9 cellular contexts compared by ENCODE assay signal in genomic region chr11:118635237-118635591, GRCh38. TPM values are rescaled to one million over a fixed set of nuclear protein-coding genes. Genes with fewer than 3 reads are reported as not detected.
DNase-seq lines count a peak whose midpoint lies in the region; ATAC-seq and TF ChIP-seq lines count a peak whose summit lies in the region.
"Had no signal": no experiment of that assay in that cellular context is flagged by ENCODE, and none has a peak within 500 bp of the region (broad histone marks: within the 10 kb centered on the region; RNA-seq: fewer than 3 reads in every experiment).

No MANE protein-coding gene starts in this region.

- H3K4me3 Mint-ChIP-seq in CD8-positive, alpha-beta T cell = no peak overlapping the region
- H3K4me3 Mint-ChIP-seq: T-cell had no signal

- POLR2A ChIA-PET in CD8-positive, alpha-beta T cell (lab: Charles Lee) = no interaction called here

- H3K9me3 ChIP-seq in HUES64 (ENCODE audit: insufficient read depth, low read depth, low read length) (no peaks in the 10 kb centered on the region), liver (ENCODE audit: control insufficient read depth in 4 of 4, low read length in 3 of 4) (no peaks in the 10 kb centered on the region)
- no peaks in the 10 kb centered on the region for H3K9me3 ChIP-seq in CD8-positive, alpha-beta T cell (ENCODE audit: low read length)

- peaks cover 55% of the 10 kb centered on the region for H3K36me3 ChIP-seq in HUES64 (ENCODE audit: insufficient read depth, low read length)
- H3K36me3 ChIP-seq in liver (ENCODE audit: control insufficient read depth in 4 of 4, insufficient read depth in 3 of 4, low read depth in 1 of 4, low read length in 3 of 4) = no peaks in the 10 kb centered on the region
- H3K36me3 ChIP-seq in CD8-positive, alpha-beta T cell (ENCODE audit: insufficient read depth, low read length) = no peaks in the 10 kb centered on the region

- H3K4me3 ChIP-seq in HUES64 (ENCODE audit: low read length) (peak overlapping the region; percentile 62), liver (ENCODE audit: low read depth in 1 of 3, low read length in 3 of 3) (peak overlapping the region; percentile 9 to 34 (median 12))
- H3K4me3 ChIP-seq in CD8-positive, alpha-beta T cell (ENCODE audit: low read depth, low read length) = no peak overlapping the region

- TF ChIP-seq CTCF in liver (IDR thresholded peaks at IDR 0.05; ENCODE audit: low read depth, low read length, missing input control) = no peak
- TF ChIP-seq CTCF in CD8-positive, alpha-beta T cell (IDR thresholded peaks at IDR 0.05) = no peak

- WGBS in HUES64 = 5% methylated on average over 15 of the region's 15 CpGs
- WGBS in liver = 43% methylated on average over 15 of the region's 15 CpGs

- TF ChIP-seq RAD21 in liver (IDR thresholded peaks at IDR 0.05) = no peak

- CTCF ChIA-PET in CD8-positive, alpha-beta T cell (lab: Charles Lee) = interaction anchor here (1.2 to 1.8 kb wide), 3 partner anchors 24 to 55 kb away, joined by 3 to 6 read pairs (median 4); no protein-coding TSS in a partner anchor

- ATAC-seq in CD8-positive, alpha-beta T cell = no peak

- H3K27me3 ChIP-seq in HUES64 (ENCODE audit: insufficient read depth, low read length) (no peaks in the 10 kb centered on the region), liver (ENCODE audit: control insufficient read depth in 4 of 4, insufficient read depth in 4 of 4, low read length in 3 of 4) (no peaks in the 10 kb centered on the region)
- H3K27me3 ChIP-seq in CD8-positive, alpha-beta T cell (ENCODE audit: insufficient read depth, low read length) = no peaks in the 10 kb centered on the region

- intact Hi-C loops in CD8-positive, alpha-beta T cell (cut with DNase I, micrococcal nuclease) = no loop called here

- peaks cover 20% of the 10 kb centered on the region for H3K4me1 ChIP-seq in HUES64 (ENCODE audit: insufficient read depth, low read length)
- peaks cover 0 to 15% (median 9%) of the 10 kb centered on the region in 4 donors for H3K4me1 ChIP-seq in liver (ENCODE audit: control insufficient read depth in 4 of 4, insufficient read depth in 4 of 4, low read length in 3 of 4)
- no peaks in the 10 kb centered on the region for H3K4me1 ChIP-seq in CD8-positive, alpha-beta T cell (ENCODE audit: insufficient read depth, low read length)

- no peaks in the 10 kb centered on the region for H3K36me3 Mint-ChIP-seq in CD8-positive, alpha-beta T cell
- H3K36me3 Mint-ChIP-seq: T-cell had no signal

- H3K27ac Mint-ChIP-seq in CD8-positive, alpha-beta T cell = no peak overlapping the region
- H3K27ac Mint-ChIP-seq: T-cell had no signal

- peaks cover 4% of the 10 kb centered on the region for H3K4me1 Mint-ChIP-seq in CD8-positive, alpha-beta T cell (ENCODE audit: low read depth)

- H3K9ac ChIP-seq in HUES64 (ENCODE audit: low read depth, low read length) (peak overlapping the region; percentile 83), liver (ENCODE audit: low read depth in 1 of 2, low read length in 2 of 2) (no peak overlapping the region)

- no peaks in the 10 kb centered on the region for H3K9me3 Mint-ChIP-seq in CD8-positive, alpha-beta T cell
- H3K9me3 Mint-ChIP-seq: T-cell had no signal

- DNase-seq in NCI-H2081 treated with DMSO at 0.1 percent for 48 hours (lab: John Stamatoyannopoulos, UW) (no peak), middle frontal gyrus (ENCODE audit: extremely low spot score, low spot score) (no peak)
- DNase-seq in CD8-positive, alpha-beta T cell = no peak
- DNase-seq: NCI-H187 treated with DMSO at 0.1 percent for 48 hours had no signal

- H3K27ac ChIP-seq in HUES64 (ENCODE audit: low read depth, low read length) (peak overlapping the region; percentile 79), cingulate gyrus (ENCODE audit: low read depth, low read length) (peak overlapping the region; percentile 88), liver (ENCODE audit: low read depth in 1 of 2, low read length in 2 of 2) (peak overlapping the region; percentile 20 to 22), temporal lobe (ENCODE audit: low read depth, low read length) (peak overlapping the region; percentile 67)
- H3K27ac ChIP-seq in CD8-positive, alpha-beta T cell (ENCODE audit: low read depth, low read length) = no peak overlapping the region

- no peaks in the 10 kb centered on the region for H3K27me3 Mint-ChIP-seq in CD8-positive, alpha-beta T cell (ENCODE audit: low read depth)

TF ChIP-seq in liver, 16 proteins besides CTCF, POLR2A, EP300 and RAD21:
- TF ChIP-seq HNF4G (IDR thresholded peaks at IDR 0.05) (no peak), ATF3 (IDR thresholded peaks at IDR 0.05) (no peak), JUND (IDR thresholded peaks at IDR 0.05) (no peak), FOXA2 (IDR thresholded peaks at IDR 0.05) (no peak), SP1 (IDR thresholded peaks at IDR 0.05) (no peak), NR2F2 (IDR thresholded peaks at IDR 0.05) (no peak), HNF4A (conservative IDR thresholded peaks at IDR 0.05) (no peak), YY1 (IDR thresholded peaks at IDR 0.05) (no peak), FOXA1 (IDR thresholded peaks at IDR 0.05) (no peak), EGR1 (IDR thresholded peaks at IDR 0.05; ENCODE audit: low read depth in 2 of 2) (no peak), RXRA (IDR thresholded peaks at IDR 0.05) (no peak), TAF1 (conservative IDR thresholded peaks at IDR 0.05) (no peak)
- TF ChIP-seq, protein P1, sequence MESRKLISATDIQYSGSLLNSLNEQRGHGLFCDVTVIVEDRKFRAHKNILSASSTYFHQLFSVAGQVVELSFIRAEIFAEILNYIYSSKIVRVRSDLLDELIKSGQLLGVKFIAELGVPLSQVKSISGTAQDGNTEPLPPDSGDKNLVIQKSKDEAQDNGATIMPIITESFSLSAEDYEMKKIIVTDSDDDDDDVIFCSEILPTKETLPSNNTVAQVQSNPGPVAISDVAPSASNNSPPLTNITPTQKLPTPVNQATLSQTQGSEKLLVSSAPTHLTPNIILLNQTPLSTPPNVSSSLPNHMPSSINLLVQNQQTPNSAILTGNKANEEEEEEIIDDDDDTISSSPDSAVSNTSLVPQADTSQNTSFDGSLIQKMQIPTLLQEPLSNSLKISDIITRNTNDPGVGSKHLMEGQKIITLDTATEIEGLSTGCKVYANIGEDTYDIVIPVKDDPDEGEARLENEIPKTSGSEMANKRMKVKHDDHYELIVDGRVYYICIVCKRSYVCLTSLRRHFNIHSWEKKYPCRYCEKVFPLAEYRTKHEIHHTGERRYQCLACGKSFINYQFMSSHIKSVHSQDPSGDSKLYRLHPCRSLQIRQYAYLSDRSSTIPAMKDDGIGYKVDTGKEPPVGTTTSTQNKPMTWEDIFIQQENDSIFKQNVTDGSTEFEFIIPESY (IDR thresholded peaks at IDR 0.05) = no peak
- TF ChIP-seq, protein P2, sequence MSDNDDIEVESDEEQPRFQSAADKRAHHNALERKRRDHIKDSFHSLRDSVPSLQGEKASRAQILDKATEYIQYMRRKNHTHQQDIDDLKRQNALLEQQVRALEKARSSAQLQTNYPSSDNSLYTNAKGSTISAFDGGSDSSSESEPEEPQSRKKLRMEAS (IDR thresholded peaks at IDR 0.05) = no peak
- TF ChIP-seq, protein P3, sequence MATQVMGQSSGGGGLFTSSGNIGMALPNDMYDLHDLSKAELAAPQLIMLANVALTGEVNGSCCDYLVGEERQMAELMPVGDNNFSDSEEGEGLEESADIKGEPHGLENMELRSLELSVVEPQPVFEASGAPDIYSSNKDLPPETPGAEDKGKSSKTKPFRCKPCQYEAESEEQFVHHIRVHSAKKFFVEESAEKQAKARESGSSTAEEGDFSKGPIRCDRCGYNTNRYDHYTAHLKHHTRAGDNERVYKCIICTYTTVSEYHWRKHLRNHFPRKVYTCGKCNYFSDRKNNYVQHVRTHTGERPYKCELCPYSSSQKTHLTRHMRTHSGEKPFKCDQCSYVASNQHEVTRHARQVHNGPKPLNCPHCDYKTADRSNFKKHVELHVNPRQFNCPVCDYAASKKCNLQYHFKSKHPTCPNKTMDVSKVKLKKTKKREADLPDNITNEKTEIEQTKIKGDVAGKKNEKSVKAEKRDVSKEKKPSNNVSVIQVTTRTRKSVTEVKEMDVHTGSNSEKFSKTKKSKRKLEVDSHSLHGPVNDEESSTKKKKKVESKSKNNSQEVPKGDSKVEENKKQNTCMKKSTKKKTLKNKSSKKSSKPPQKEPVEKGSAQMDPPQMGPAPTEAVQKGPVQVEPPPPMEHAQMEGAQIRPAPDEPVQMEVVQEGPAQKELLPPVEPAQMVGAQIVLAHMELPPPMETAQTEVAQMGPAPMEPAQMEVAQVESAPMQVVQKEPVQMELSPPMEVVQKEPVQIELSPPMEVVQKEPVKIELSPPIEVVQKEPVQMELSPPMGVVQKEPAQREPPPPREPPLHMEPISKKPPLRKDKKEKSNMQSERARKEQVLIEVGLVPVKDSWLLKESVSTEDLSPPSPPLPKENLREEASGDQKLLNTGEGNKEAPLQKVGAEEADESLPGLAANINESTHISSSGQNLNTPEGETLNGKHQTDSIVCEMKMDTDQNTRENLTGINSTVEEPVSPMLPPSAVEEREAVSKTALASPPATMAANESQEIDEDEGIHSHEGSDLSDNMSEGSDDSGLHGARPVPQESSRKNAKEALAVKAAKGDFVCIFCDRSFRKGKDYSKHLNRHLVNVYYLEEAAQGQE (IDR thresholded peaks at IDR 0.05) = no peak

RNA-seq across cellular contexts. Expression of gene PHLDB1, which starts 27.8 kb away (rescaled TPM):
- polyA plus RNA-seq in HUES64 (2013, experiment 1 of 2) = 51.4 TPM
- polyA plus RNA-seq in HUES64 (2013, experiment 2 of 2) = 62.6 TPM
- 10 to 100 TPM in 1 of 2 donors, 1 to 10 TPM in 1; 6.8 to 15.4 TPM for total RNA-seq in liver
- 1 to 10 TPM; 4.8 to 5.3 TPM for polyA plus RNA-seq in liver
- 57.0 TPM for total RNA-seq in temporal lobe
- total RNA-seq in CD8-positive, alpha-beta T cell = 1 to 10 TPM; 4.3 to 5.9 TPM

RNA-seq across cellular contexts. Expression of gene TREH, which starts 44.2 kb away (rescaled TPM):
- polyA plus RNA-seq in HUES64 (2013, experiment 1 of 2) = not detected
- not detected for polyA plus RNA-seq in HUES64 (2013, experiment 2 of 2)
- under 1 TPM in 1 of 2 donors, not detected in 1; 0.50 TPM for total RNA-seq in liver
- polyA plus RNA-seq in liver = 1 to 10 TPM in 1 of 2 donors, under 1 TPM in 1; 0.84 to 1.2 TPM
- total RNA-seq in temporal lobe = not detected
- not detected for total RNA-seq in CD8-positive, alpha-beta T cell
- total RNA-seq: T-cell had no signal
